Comparison of ENCODE assay signal across 13 cellular contexts in genomic region chr3:105853801-105854432, GRCh38. TPM values are rescaled to one million over a fixed set of nuclear protein-coding genes. Genes with fewer than 3 reads are reported as not detected.
DNase-seq lines count a peak whose midpoint lies in the region; ATAC-seq and TF ChIP-seq lines count a peak whose summit lies in the region.
"Had no signal": no experiment of that assay in that cellular context is flagged by ENCODE, and none has a peak within 500 bp of the region (broad histone marks: within the 10 kb centered on the region; RNA-seq: fewer than 3 reads in every experiment).

No MANE protein-coding gene starts in this region.

- peak overlapping the region; percentile 25 for H3K4me3 Mint-ChIP-seq in stimulated activated effector memory CD8-positive, alpha-beta T cell treated with anti-CD3 and anti-CD28 coated beads, Interleukin-12 subunit alpha, Interleukin-12 subunit beta, amount 100 ng/mL, for 72 hours
- H3K4me3 Mint-ChIP-seq in GM23338 = no peak overlapping the region

- no peak for DNase-seq in activated CD4-positive, CD25-positive, alpha-beta regulatory T cell treated with anti-CD3 and anti-CD28 coated beads, Interleukin-2, amount 50 U/mL, for 72 hours
- DNase-seq in stimulated activated effector memory CD8-positive, alpha-beta T cell treated with anti-CD3 and anti-CD28 coated beads, Interleukin-12 subunit alpha, Interleukin-12 subunit beta, amount 100 ng/mL, for 72 hours (ENCODE audit: low spot score in 2 of 2) = no peak
- DNase-seq in HAP-1 (ENCODE audit: low spot score in 2 of 2) (no peak), SK-N-DZ (ENCODE audit: low spot score) (no peak), GM23338 (ENCODE audit: low spot score) (no peak)
- DNase-seq: MG63, SJCRH30 had no signal

- H3K27me3 Mint-ChIP-seq in GM23338 (ENCODE audit: insufficient read depth, low read depth, poor library complexity) = no peaks in the 10 kb centered on the region

- no peaks in the 10 kb centered on the region for H3K27me3 ChIP-seq in HAP-1 (ENCODE audit: low read depth)
- no peaks in the 10 kb centered on the region for H3K27me3 ChIP-seq in GM23338 (ENCODE audit: insufficient read depth)
- H3K27me3 ChIP-seq: esophagus muscularis mucosa, MG63, SJCRH30 had no signal

- no peaks in the 10 kb centered on the region for H3F3A ChIP-seq in GM23338 (replicated peaks; ENCODE audit: low read depth)

- H3K9me3 Mint-ChIP-seq in stimulated activated effector memory CD8-positive, alpha-beta T cell treated with anti-CD3 and anti-CD28 coated beads, Interleukin-12 subunit alpha, Interleukin-12 subunit beta, amount 100 ng/mL, for 72 hours = no peaks in the 10 kb centered on the region
- H3K9me3 Mint-ChIP-seq in GM23338 = no peaks in the 10 kb centered on the region

- TF ChIP-seq CTCF in GM23338 (conservative IDR thresholded peaks at IDR 0.05; ENCODE audit: low read depth in 2 of 2) = no peak

- H4K20me1 ChIP-seq in GM23338 (replicated peaks; ENCODE audit: insufficient read depth) = peaks cover 8% of the 10 kb centered on the region; the same call in 1 of the 2 replicates

- H3K4me1 ChIP-seq in HAP-1 = no peaks in the 10 kb centered on the region
- no peaks in the 10 kb centered on the region for H3K4me1 ChIP-seq in GM23338 (ENCODE audit: insufficient read depth)
- H3K4me1 ChIP-seq: SJCRH30 had no signal

- H3K4me2 ChIP-seq in GM23338 = no peak overlapping the region

- in situ Hi-C loops in HAP-1 (cut with MboI; ENCODE audit: low sequenced_read_pairs) = no loop called here

- no peak overlapping the region for H3K27ac Mint-ChIP-seq in stimulated activated effector memory CD8-positive, alpha-beta T cell treated with anti-CD3 and anti-CD28 coated beads, Interleukin-12 subunit alpha, Interleukin-12 subunit beta, amount 100 ng/mL, for 72 hours
- no peak overlapping the region for H3K27ac Mint-ChIP-seq in GM23338

- peaks cover 48% of the 10 kb centered on the region for H3K4me1 Mint-ChIP-seq in stimulated activated effector memory CD8-positive, alpha-beta T cell treated with anti-CD3 and anti-CD28 coated beads, Interleukin-12 subunit alpha, Interleukin-12 subunit beta, amount 100 ng/mL, for 72 hours
- peaks cover 3% of the 10 kb centered on the region; the same call in 2 of the 3 replicates for H3K4me1 Mint-ChIP-seq in GM23338

- peak; percentile 51 to 68 for ATAC-seq in activated CD4-positive, CD25-positive, alpha-beta regulatory T cell treated with anti-CD3 and anti-CD28 coated beads, Interleukin-2, amount 50 U/mL, for 24 hours
- ATAC-seq in HG02623 (IDR thresholded peaks at IDR 0.05; ENCODE audit: unreplicated experiment) = peak; percentile 99
- peak; percentile 93 for ATAC-seq in HG03571 (IDR thresholded peaks at IDR 0.05; ENCODE audit: unreplicated experiment)
- ATAC-seq in stimulated activated effector memory CD8-positive, alpha-beta T cell treated with anti-CD3 and anti-CD28 coated beads, Interleukin-12 subunit alpha, Interleukin-12 subunit beta, amount 100 ng/mL, for 72 hours = peak; percentile 84
- ATAC-seq in GM23338 = no peak

- H3K4me3 ChIP-seq in HAP-1 = no peak overlapping the region
- H3K4me3 ChIP-seq in GM23338 = no peak overlapping the region
- H3K4me3 ChIP-seq: esophagus muscularis mucosa, MG63, SJCRH30, thoracic aorta had no signal

- H3K9me3 ChIP-seq in HAP-1 = no peaks in the 10 kb centered on the region
- H3K9me3 ChIP-seq: esophagus muscularis mucosa, MG63, SJCRH30, thoracic aorta had no signal

- peaks cover 100% of the 10 kb centered on the region for H3K36me3 Mint-ChIP-seq in stimulated activated effector memory CD8-positive, alpha-beta T cell treated with anti-CD3 and anti-CD28 coated beads, Interleukin-12 subunit alpha, Interleukin-12 subunit beta, amount 100 ng/mL, for 72 hours
- peaks cover 20% of the 10 kb centered on the region; the same call in 2 of the 3 replicates for H3K36me3 Mint-ChIP-seq in GM23338 (ENCODE audit: low read depth)

- H3K36me3 ChIP-seq in HAP-1 (replicated peaks) (no peaks in the 10 kb centered on the region), GM23338 (ENCODE audit: insufficient read depth) (no peaks in the 10 kb centered on the region)

- H3K27ac ChIP-seq in GM23338 (ENCODE audit: low read depth) = no peak overlapping the region
- H3K27ac ChIP-seq: 22Rv1, esophagus muscularis mucosa, SJCRH30, thoracic aorta had no signal

- no peak overlapping the region for H2AFZ ChIP-seq in GM23338

- H3K79me2 ChIP-seq in GM23338 (replicated peaks; ENCODE audit: insufficient read depth) = peaks cover 47% of the 10 kb centered on the region

- no peaks in the 10 kb centered on the region for H3K9me2 ChIP-seq in GM23338 (ENCODE audit: insufficient read depth)

TF ChIP-seq in GM23338, 12 proteins besides CTCF, POLR2A, EP300 and RAD21:
- no peak for TF ChIP-seq NANOG (IDR thresholded peaks at IDR 0.05; ENCODE audit: borderline replicate concordance)
- no peak for TF ChIP-seq CREB1 (CRISPR knock-in tag; IDR thresholded peaks at IDR 0.05; ENCODE audit: low read depth)
- no peak for TF ChIP-seq EZH2 (IDR thresholded peaks at IDR 0.05; ENCODE audit: low read depth, unreplicated experiment)
- no peak for TF ChIP-seq EZH2phosphoT487 (IDR thresholded peaks at IDR 0.05; ENCODE audit: unreplicated experiment)
- no peak for TF ChIP-seq POLR2AphosphoS5 (IDR thresholded peaks at IDR 0.05; ENCODE audit: low read depth)
- TF ChIP-seq, protein P1, sequence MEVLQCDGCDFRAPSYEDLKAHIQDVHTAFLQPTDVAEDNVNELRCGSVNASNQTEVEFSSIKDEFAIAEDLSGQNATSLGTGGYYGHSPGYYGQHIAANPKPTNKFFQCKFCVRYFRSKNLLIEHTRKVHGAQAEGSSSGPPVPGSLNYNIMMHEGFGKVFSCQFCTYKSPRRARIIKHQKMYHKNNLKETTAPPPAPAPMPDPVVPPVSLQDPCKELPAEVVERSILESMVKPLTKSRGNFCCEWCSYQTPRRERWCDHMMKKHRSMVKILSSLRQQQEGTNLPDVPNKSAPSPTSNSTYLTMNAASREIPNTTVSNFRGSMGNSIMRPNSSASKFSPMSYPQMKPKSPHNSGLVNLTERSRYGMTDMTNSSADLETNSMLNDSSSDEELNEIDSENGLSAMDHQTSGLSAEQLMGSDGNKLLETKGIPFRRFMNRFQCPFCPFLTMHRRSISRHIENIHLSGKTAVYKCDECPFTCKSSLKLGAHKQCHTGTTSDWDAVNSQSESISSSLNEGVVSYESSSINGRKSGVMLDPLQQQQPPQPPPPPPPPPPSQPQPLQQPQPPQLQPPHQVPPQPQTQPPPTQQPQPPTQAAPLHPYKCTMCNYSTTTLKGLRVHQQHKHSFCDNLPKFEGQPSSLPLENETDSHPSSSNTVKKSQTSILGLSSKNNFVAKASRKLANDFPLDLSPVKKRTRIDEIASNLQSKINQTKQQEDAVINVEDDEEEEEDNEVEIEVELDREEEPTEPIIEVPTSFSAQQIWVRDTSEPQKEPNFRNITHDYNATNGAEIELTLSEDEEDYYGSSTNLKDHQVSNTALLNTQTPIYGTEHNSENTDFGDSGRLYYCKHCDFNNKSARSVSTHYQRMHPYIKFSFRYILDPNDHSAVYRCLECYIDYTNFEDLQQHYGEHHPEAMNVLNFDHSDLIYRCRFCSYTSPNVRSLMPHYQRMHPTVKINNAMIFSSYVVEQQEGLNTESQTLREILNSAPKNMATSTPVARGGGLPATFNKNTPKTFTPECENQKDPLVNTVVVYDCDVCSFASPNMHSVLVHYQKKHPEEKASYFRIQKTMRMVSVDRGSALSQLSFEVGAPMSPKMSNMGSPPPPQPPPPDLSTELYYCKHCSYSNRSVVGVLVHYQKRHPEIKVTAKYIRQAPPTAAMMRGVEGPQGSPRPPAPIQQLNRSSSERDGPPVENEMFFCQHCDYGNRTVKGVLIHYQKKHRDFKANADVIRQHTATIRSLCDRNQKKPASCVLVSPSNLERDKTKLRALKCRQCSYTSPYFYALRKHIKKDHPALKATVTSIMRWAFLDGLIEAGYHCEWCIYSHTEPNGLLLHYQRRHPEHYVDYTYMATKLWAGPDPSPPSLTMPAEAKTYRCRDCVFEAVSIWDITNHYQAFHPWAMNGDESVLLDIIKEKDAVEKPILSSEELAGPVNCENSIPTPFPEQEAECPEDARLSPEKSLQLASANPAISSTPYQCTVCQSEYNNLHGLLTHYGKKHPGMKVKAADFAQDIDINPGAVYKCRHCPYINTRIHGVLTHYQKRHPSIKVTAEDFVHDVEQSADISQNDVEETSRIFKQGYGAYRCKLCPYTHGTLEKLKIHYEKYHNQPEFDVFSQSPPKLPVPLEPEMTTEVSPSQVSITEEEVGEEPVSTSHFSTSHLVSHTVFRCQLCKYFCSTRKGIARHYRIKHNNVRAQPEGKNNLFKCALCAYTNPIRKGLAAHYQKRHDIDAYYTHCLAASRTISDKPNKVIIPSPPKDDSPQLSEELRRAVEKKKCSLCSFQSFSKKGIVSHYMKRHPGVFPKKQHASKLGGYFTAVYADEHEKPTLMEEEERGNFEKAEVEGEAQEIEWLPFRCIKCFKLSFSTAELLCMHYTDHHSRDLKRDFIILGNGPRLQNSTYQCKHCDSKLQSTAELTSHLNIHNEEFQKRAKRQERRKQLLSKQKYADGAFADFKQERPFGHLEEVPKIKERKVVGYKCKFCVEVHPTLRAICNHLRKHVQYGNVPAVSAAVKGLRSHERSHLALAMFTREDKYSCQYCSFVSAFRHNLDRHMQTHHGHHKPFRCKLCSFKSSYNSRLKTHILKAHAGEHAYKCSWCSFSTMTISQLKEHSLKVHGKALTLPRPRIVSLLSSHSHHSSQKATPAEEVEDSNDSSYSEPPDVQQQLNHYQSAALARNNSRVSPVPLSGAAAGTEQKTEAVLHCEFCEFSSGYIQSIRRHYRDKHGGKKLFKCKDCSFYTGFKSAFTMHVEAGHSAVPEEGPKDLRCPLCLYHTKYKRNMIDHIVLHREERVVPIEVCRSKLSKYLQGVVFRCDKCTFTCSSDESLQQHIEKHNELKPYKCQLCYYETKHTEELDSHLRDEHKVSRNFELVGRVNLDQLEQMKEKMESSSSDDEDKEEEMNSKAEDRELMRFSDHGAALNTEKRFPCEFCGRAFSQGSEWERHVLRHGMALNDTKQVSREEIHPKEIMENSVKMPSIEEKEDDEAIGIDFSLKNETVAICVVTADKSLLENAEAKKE (CRISPR knock-in tag; IDR thresholded peaks at IDR 0.05) = no peak
- TF ChIP-seq ZNF114 (CRISPR knock-in tag; IDR thresholded peaks at IDR 0.05) = no peak
- TF ChIP-seq STAT1 (IDR thresholded peaks at IDR 0.05; ENCODE audit: unreplicated experiment) = no peak

RNA-seq across cellular contexts. Expression of gene CBLB, which starts 14.9 kb away (rescaled TPM):
- 6.8 and 16.0 TPM in 2 replicates for polyA plus RNA-seq in SK-N-DZ (2014; cell fraction: cytosol; rRNA removed)
- 12.1 and 17.4 TPM in 2 replicates for polyA plus RNA-seq in SK-N-DZ (2014; cell fraction: nucleus; rRNA removed)
- 41.9 and 47.7 TPM in 2 replicates for total RNA-seq in GM23338 (2014; rRNA removed; shearing (Covaris generic))
- polyA plus RNA-seq in GM23338 (2016; fragmentation: Nextera tagmentation; extraction: Ambion mirVana) = 20.5 TPM in 2 replicates
